Comparison of ENCODE assay signal across 8 cellular contexts in genomic region chr1:154502066-154502741, GRCh38. TPM values are rescaled to one million over a fixed set of nuclear protein-coding genes. Genes with fewer than 3 reads are reported as not detected.
A peak's percentile ranks its signal among the peaks of the same experiment; 100 is the strongest.
DNase-seq lines count a peak whose midpoint lies in the region; ATAC-seq and TF ChIP-seq lines count a peak whose summit lies in the region.

TSS of gene SHE (minus strand) at chr1:154502412. CDS start at chr1:154502026, 386 bp downstream.
A gene with protein sequence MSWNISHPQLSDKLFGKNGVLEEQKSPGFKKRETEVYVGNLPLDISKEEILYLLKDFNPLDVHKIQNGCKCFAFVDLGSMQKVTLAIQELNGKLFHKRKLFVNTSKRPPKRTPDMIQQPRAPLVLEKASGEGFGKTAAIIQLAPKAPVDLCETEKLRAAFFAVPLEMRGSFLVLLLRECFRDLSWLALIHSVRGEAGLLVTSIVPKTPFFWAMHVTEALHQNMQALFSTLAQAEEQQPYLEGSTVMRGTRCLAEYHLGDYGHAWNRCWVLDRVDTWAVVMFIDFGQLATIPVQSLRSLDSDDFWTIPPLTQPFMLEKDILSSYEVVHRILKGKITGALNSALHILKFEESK (plus strand): TSS chr1:154502219. CDS start chr1:154506904, 4,685 bp downstream.

- H3K36me3 Mint-ChIP-seq in memory B cell = peaks cover 3% of the 10 kb centered on the region

- no peak within 1 kb of the TSS for H3K27ac Mint-ChIP-seq in memory B cell

- H3K4me1 Mint-ChIP-seq in memory B cell = peaks cover 10% of the 10 kb centered on the region

- ATAC-seq in memory B cell (ENCODE audit: low read depth) = peak; percentile 39
- ATAC-seq in HG03457 (IDR thresholded peaks at IDR 0.05; ENCODE audit: unreplicated experiment) = no peak
- no peak for ATAC-seq in GM21786 (IDR thresholded peaks at IDR 0.05; ENCODE audit: unreplicated experiment)
- no peak for ATAC-seq in GM21737 (IDR thresholded peaks at IDR 0.05; ENCODE audit: unreplicated experiment)

- intact Hi-C loops in thyroid gland (cut with DNase I) = no loop called here

- no peaks in the 10 kb centered on the region for H3K9me3 ChIP-seq in thyroid gland

- TF ChIP-seq POLR2A in thyroid gland (IDR thresholded peaks at IDR 0.05) = peak in 1 of 2 donors; percentile 59

- peaks cover 2% of the 10 kb centered on the region for H3K9me3 Mint-ChIP-seq in memory B cell

- 0% methylated on average over 5 of the region's 90 CpGs; no CpG with 5 or more reads in 1 of the 2 donors for WGBS in thyroid gland, 2 donors

- H3K27ac ChIP-seq in thyroid gland = peak within 1 kb of the TSS; percentile 62 to 78 (median 68)

- H3K4me3 ChIP-seq in thyroid gland (replicated peaks in 1 of 3) = peak within 1 kb of the TSS; percentile 25 to 54 (median 32)

- TF ChIP-seq CTCF in thyroid gland (IDR thresholded peaks at IDR 0.05) = no peak

- H3K27me3 ChIP-seq in thyroid gland = no peaks in the 10 kb centered on the region

- H3K36me3 ChIP-seq in thyroid gland = peaks cover 0 to 2% of the 10 kb centered on the region in 2 donors

- H3K4me1 ChIP-seq in thyroid gland = peaks cover 10 to 27% of the 10 kb centered on the region in 2 donors

- DNase-seq in NCI-H82 (lab: John Stamatoyannopoulos, UW) (peak; percentile 33), NCI-H82 treated with DMSO at 0.1 percent for 48 hours (lab: John Stamatoyannopoulos, UW; ENCODE audit: unreplicated experiment) (no peak), dermis blood vessel endothelial cell (peak; percentile 79), memory B cell (ENCODE audit: low spot score in 2 of 2) (peak; percentile 6 to 38), thyroid gland (peak; percentile 59 to 67)

- H3K4me3 Mint-ChIP-seq in memory B cell = peak within 1 kb of the TSS; percentile 64

- H3K27me3 Mint-ChIP-seq in memory B cell = peaks cover 15% of the 10 kb centered on the region

RNA-seq across cellular contexts. Expression of gene SHE, which starts in this region (rescaled TPM):
- total RNA-seq in dermis blood vessel endothelial cell (108 and 177 TPM in 2 replicates), thyroid gland (10 to 100 TPM; 35.8 to 56.0 (median 43.0) TPM)

RNA-seq across cellular contexts. Expression of the second gene that starts in this region (rescaled TPM):
- total RNA-seq in dermis blood vessel endothelial cell (5.3 and 6.0 TPM in 2 replicates), thyroid gland (1 to 10 TPM; 5.6 to 9.9 (median 7.3) TPM)
